35 cellular contexts compared by ENCODE assay signal in the genomic region with DNA sequence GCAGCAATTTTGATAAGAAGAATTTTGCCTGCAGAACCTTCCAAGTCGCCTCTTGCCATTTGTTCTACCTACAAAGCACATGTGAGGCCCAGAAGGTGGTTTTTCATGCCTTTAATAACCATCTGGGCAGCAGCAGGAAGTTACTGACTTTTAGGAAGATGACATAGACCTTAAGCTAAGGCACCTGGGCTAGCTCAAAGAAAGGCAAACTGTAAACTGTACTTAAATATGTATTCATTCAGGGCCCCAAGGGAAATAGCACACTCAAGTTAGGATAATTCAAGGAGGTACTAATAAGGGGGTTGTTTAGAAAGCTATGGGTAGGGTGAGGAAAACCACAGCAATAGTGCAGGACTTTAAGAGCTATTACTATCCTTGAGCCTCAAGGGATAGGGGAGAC. TPM values are rescaled to one million over a fixed set of nuclear protein-coding genes. Genes with fewer than 3 reads are reported as not detected.
"Had no signal": no experiment of that assay in that cellular context is flagged by ENCODE, and none has a peak within 500 bp of the region (broad histone marks: within the 10 kb centered on the region; RNA-seq: fewer than 3 reads in every experiment).

No MANE protein-coding gene starts in this region.

- H3K9me3 ChIP-seq: adrenal gland, body of pancreas, colonic mucosa, esophagus squamous epithelium, gastroesophageal sphincter had no signal

- H3K4me3 ChIP-seq: adrenal gland, body of pancreas, cardiac muscle cell, colonic mucosa, esophagus squamous epithelium, gastroesophageal sphincter, heart right ventricle, hepatocyte had no signal

- H2AFZ ChIP-seq: hepatocyte had no signal

- FAIRE-seq: endometrium, endothelial cell of umbilical vein had no signal

- H3K36me3 ChIP-seq: adrenal gland, cardiac muscle cell, colonic mucosa, esophagus squamous epithelium, gastroesophageal sphincter, heart right ventricle, WERI-Rb-1 had no signal

- DNase-seq: activated B cell treated with CpG ODN at 0.5 μM for 24 hours; activated CD4-positive, alpha-beta T cell treated with anti-CD3 and anti-CD28 coated beads for 48 hours; activated CD4-positive, alpha-beta T cell treated with anti-CD3 and anti-CD28 coated beads, Interleukin-2, amount 50 U/mL, for 1 hour; activated CD4-positive, alpha-beta T cell treated with anti-CD3 and anti-CD28 coated beads, Interleukin-2, amount 50 U/mL, for 48 hours; activated CD8-positive, alpha-beta memory T cell treated with anti-CD3 and anti-CD28 coated beads for 24 hours; activated CD8-positive, alpha-beta T cell treated with anti-CD3 and anti-CD28 coated beads for 36 hours; activated effector memory CD4-positive, alpha-beta T cell treated with anti-CD3 and anti-CD28 coated beads, Interleukin-2, amount 50 U/mL, for 16 hours; activated naive CD4-positive, alpha-beta T cell treated with anti-CD3 and anti-CD28 coated beads for 36 hours; activated naive CD8-positive, alpha-beta T cell treated with anti-CD3 and anti-CD28 coated beads for 36 hours; activated naive CD8-positive, alpha-beta T cell treated with anti-CD3 and anti-CD28 coated beads, Interleukin-2, amount 50 U/mL, for 24 hours; activated T-cell treated with anti-CD3 and anti-CD28 coated beads, Interleukin-2, amount 50 U/mL, for 48 hours; adrenal gland; amygdala; aorta; body of pancreas; central memory CD4-positive, alpha-beta T cell; cerebellar nuclear complex; colonic mucosa; effector CD8-positive, alpha-beta T cell; esophagus squamous epithelium; foreskin melanocyte; heart right ventricle; T1000; WERI-Rb-1 had no signal

- H3K79me2 ChIP-seq: hepatocyte had no signal

- H3K4me1 ChIP-seq: adrenal gland, body of pancreas, colonic mucosa, heart right ventricle had no signal

- H3K27me3 ChIP-seq: adrenal gland, body of pancreas, cardiac muscle cell, colonic mucosa, esophagus squamous epithelium, gastroesophageal sphincter, heart right ventricle, hepatocyte had no signal

- H3K27ac ChIP-seq: adrenal gland, body of pancreas, cardiac muscle cell, colonic mucosa, epithelial cell of prostate, esophagus squamous epithelium, gastroesophageal sphincter, heart right ventricle, hepatocyte, WERI-Rb-1 had no signal

- H3K4me2 ChIP-seq: hepatocyte had no signal

- ATAC-seq: activated CD4-positive, CD25-positive, alpha-beta regulatory T cell treated with anti-CD3 and anti-CD28 coated beads, Interleukin-2, amount 50 U/mL, for 24 hours; activated CD8-positive, alpha-beta T cell treated with anti-CD3 and anti-CD28 coated beads for 36 hours; activated naive CD8-positive, alpha-beta T cell treated with anti-CD3 and anti-CD28 coated beads, Interleukin-2, amount 50 U/mL, for 24 hours; body of pancreas; gastroesophageal sphincter; heart right ventricle had no signal

RNA-seq across cellular contexts. Expression of gene HSPB3, which starts 57.3 kb away (rescaled TPM):
- total RNA-seq: activated B cell treated with CpG ODN at 0.5 μM for 24 hours; activated CD8-positive, alpha-beta T cell treated with anti-CD3 and anti-CD28 coated beads for 36 hours; activated naive CD4-positive, alpha-beta T cell treated with anti-CD3 and anti-CD28 coated beads for 36 hours; activated naive CD8-positive, alpha-beta T cell treated with anti-CD3 and anti-CD28 coated beads for 36 hours; activated T-helper 1 cell treated with anti-CD3 and anti-CD28 coated beads, Interleukin-12 subunit alpha, Interleukin-12 subunit beta, Interleukin-2, Interleukin-4 antibody, amounts not matched to agents 30 ng/mL and 10 ng/mL and 1 ng/mL, durations not matched to agents 14 hours and 24 hours and 36 hours; activated T-helper 2 cell treated with anti-CD3 and anti-CD28 coated beads, Interferon-gamma antibody, Interleukin-2, Interleukin-4, amounts not matched to agents 10 μg/mL and 5 μg/mL and 100 μg/mL, durations not matched to agents 14 hours and 24 hours and 36 hours; adrenal gland; body of pancreas; dermis microvascular lymphatic vessel endothelial cell; endothelial cell of umbilical vein; glomerular endothelial cell had no signal
- polyA plus RNA-seq: endothelial cell of umbilical vein had no signal
